9 cellular contexts compared by ENCODE assay signal in the genomic region with DNA sequence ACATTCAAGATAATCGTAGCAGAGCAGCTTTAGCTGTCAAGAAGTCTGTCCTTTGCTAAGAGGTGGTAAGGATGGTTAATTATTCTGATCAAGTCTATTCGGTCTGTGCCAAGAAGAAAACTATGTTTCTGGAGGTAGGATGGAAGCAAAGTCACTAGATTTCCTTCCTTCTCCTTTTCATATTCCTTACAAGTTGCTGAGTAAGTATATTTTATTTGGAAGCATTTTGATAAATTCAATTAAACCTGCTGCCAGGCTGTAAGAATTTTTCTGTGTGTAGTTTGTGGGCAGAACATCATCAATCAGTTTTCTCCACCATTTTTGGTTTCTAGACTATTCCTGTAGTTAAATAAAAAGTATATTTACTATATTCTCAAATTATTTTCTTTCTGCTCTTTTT.
"Had no signal": no experiment of that assay in that cellular context is flagged by ENCODE, and none has a peak within 500 bp of the region (broad histone marks: within the 10 kb centered on the region; RNA-seq: fewer than 3 reads in every experiment).

No MANE protein-coding gene starts in this region.

- H3K4me1 Mint-ChIP-seq: IgD-negative memory B cell had no signal

- H3K4me3 ChIP-seq: GM23248, HAP-1 had no signal

- H3K9ac ChIP-seq: GM23248 had no signal

- H3K27ac Mint-ChIP-seq: HFFc6, IgD-negative memory B cell had no signal

- ATAC-seq: HCT116 had no signal

- H3K36me3 Mint-ChIP-seq: IgD-negative memory B cell had no signal

- H3K4me3 Mint-ChIP-seq: HFFc6, IgD-negative memory B cell had no signal

- H3K36me3 ChIP-seq: HAP-1 had no signal

- H2AFZ ChIP-seq: GM23248 had no signal

- H3K27me3 Mint-ChIP-seq: IgD-negative memory B cell had no signal

- DNase-seq: GM23248, GOT3, H7, HFFc6, KG1 had no signal

- H3K27ac ChIP-seq: GM23248, HL-60 had no signal

- H3K4me1 ChIP-seq: HAP-1 had no signal

- H3K9me3 ChIP-seq: HAP-1 had no signal
